24 cellular contexts compared by ENCODE assay signal in the genomic region with DNA sequence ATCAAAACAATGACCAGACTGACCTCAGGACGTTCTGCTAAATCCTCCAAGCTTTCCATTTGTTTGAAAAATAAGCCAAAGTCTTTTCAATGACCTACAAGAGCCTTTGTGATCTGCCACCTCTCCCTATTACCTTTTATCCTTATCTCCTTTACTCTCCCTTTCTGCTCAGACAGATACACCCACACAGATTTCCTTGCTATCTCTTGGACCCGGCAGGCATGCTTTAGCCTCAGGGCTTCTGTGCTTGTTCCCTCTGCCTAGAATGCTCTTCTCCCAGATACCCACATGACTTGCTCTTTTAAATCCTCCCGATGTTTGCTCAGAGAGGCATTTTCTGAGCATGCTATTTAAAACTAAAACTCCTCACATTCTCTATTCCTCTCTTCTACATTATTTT. TPM values are rescaled to one million over a fixed set of nuclear protein-coding genes. Genes with fewer than 3 reads are reported as not detected.
"Had no signal": no experiment of that assay in that cellular context is flagged by ENCODE, and none has a peak within 500 bp of the region (broad histone marks: within the 10 kb centered on the region; RNA-seq: fewer than 3 reads in every experiment).

No MANE protein-coding gene starts in this region.

- H3K27ac Mint-ChIP-seq: activated naive CD4-positive, alpha-beta T cell treated with anti-CD3 and anti-CD28 coated beads, Interleukin-2, amount 10 ng/mL, durations not matched to agents 7 days and 5 days; activated naive CD8-positive, alpha-beta T cell treated with anti-CD3 and anti-CD28 coated beads, Interleukin-2, amount 50 U/mL, for 24 hours; endodermal cell; mesothelial cell of epicardium; nephron; stimulated activated naive B cell treated with anti-CD40 and anti-IgM and Interleukin-4, amounts not matched to agents 10 μg/mL and 1 μg/mL and 100 μg/mL, for 72 hours had no signal

- ATAC-seq: activated naive CD8-positive, alpha-beta T cell treated with anti-CD3 and anti-CD28 coated beads, Interleukin-2, amount 50 U/mL, for 24 hours; activated T-cell treated with anti-CD3 and anti-CD28 coated beads, Interleukin-2, amount 50 U/mL, for 4 hours; lower lobe of right lung; stimulated activated naive B cell treated with anti-CD40 and anti-IgM and Interleukin-4, amounts not matched to agents 10 μg/mL and 1 μg/mL and 100 μg/mL, for 72 hours had no signal

- H3K9me3 Mint-ChIP-seq: activated naive CD8-positive, alpha-beta T cell treated with anti-CD3 and anti-CD28 coated beads, Interleukin-2, amount 50 U/mL, for 24 hours; activated T-cell treated with anti-CD3 and anti-CD28 coated beads, Interleukin-2, amount 50 U/mL, for 4 hours; mesothelial cell of epicardium; nephron; stimulated activated naive B cell treated with anti-CD40 and anti-IgM and Interleukin-4, amounts not matched to agents 10 μg/mL and 1 μg/mL and 100 μg/mL, for 72 hours had no signal

- H3K4me3 ChIP-seq: dorsolateral prefrontal cortex, lower lobe of right lung, thyroid gland, uterus had no signal

- H3K27ac ChIP-seq: brain microvascular endothelial cell, epithelial cell of prostate, lower lobe of right lung, thyroid gland, uterus had no signal

- H3K4me3 Mint-ChIP-seq: activated naive CD4-positive, alpha-beta T cell treated with anti-CD3 and anti-CD28 coated beads, Interleukin-2, amount 10 ng/mL, durations not matched to agents 7 days and 5 days; activated naive CD8-positive, alpha-beta T cell treated with anti-CD3 and anti-CD28 coated beads, Interleukin-2, amount 50 U/mL, for 24 hours; activated T-cell treated with anti-CD3 and anti-CD28 coated beads, Interleukin-2, amount 50 U/mL, for 4 hours; endodermal cell; mesothelial cell of epicardium; nephron; stimulated activated naive B cell treated with anti-CD40 and anti-IgM and Interleukin-4, amounts not matched to agents 10 μg/mL and 1 μg/mL and 100 μg/mL, for 72 hours had no signal

- FAIRE-seq: colon, keratinocyte had no signal

- H3K27me3 Mint-ChIP-seq: activated naive CD4-positive, alpha-beta T cell treated with anti-CD3 and anti-CD28 coated beads, Interleukin-2, amount 10 ng/mL, durations not matched to agents 7 days and 5 days; activated naive CD8-positive, alpha-beta T cell treated with anti-CD3 and anti-CD28 coated beads, Interleukin-2, amount 50 U/mL, for 24 hours; stimulated activated naive B cell treated with anti-CD40 and anti-IgM and Interleukin-4, amounts not matched to agents 10 μg/mL and 1 μg/mL and 100 μg/mL, for 72 hours had no signal

- H3K9me3 ChIP-seq: lower lobe of right lung, thyroid gland, uterus had no signal

- H3K27me3 ChIP-seq: brain microvascular endothelial cell, dorsolateral prefrontal cortex, thyroid gland, uterus had no signal

- H3K4me1 ChIP-seq: lower lobe of right lung, thyroid gland, uterus had no signal

- H3K4me1 Mint-ChIP-seq: activated naive CD4-positive, alpha-beta T cell treated with anti-CD3 and anti-CD28 coated beads, Interleukin-2, amount 10 ng/mL, durations not matched to agents 7 days and 5 days; activated naive CD8-positive, alpha-beta T cell treated with anti-CD3 and anti-CD28 coated beads, Interleukin-2, amount 50 U/mL, for 24 hours; endodermal cell; nephron; stimulated activated naive B cell treated with anti-CD40 and anti-IgM and Interleukin-4, amounts not matched to agents 10 μg/mL and 1 μg/mL and 100 μg/mL, for 72 hours had no signal

- H3K36me3 Mint-ChIP-seq: activated naive CD4-positive, alpha-beta T cell treated with anti-CD3 and anti-CD28 coated beads, Interleukin-2, amount 10 ng/mL, durations not matched to agents 7 days and 5 days; mesothelial cell of epicardium; stimulated activated naive B cell treated with anti-CD40 and anti-IgM and Interleukin-4, amounts not matched to agents 10 μg/mL and 1 μg/mL and 100 μg/mL, for 72 hours had no signal

- H3K36me3 ChIP-seq: brain microvascular endothelial cell, lower lobe of right lung, thyroid gland, uterus had no signal

- DNase-seq: activated CD4-positive, alpha-beta T cell treated with anti-CD3 and anti-CD28 coated beads, Interleukin-2, amount 50 U/mL, for 1 hour; activated CD4-positive, CD25-positive, alpha-beta regulatory T cell treated with anti-CD3 and anti-CD28 coated beads, Interleukin-2, amount 50 U/mL, for 72 hours; activated CD8-positive, alpha-beta memory T cell treated with anti-CD3 and anti-CD28 coated beads, Interleukin-2, amount 50 U/mL, for 4 hours; activated naive CD4-positive, alpha-beta T cell treated with anti-CD3 and anti-CD28 coated beads, Interleukin-2, amount 10 ng/mL, durations not matched to agents 7 days and 5 days; activated naive CD8-positive, alpha-beta T cell treated with anti-CD3 and anti-CD28 coated beads, Interleukin-2, amount 50 U/mL, for 24 hours; activated T-cell treated with anti-CD3 and anti-CD28 coated beads, Interleukin-2, amount 50 U/mL, for 4 hours; aorta; brain microvascular endothelial cell; central memory CD4-positive, alpha-beta T cell; dorsolateral prefrontal cortex; endodermal cell; lower lobe of right lung; nucleus accumbens; posterior cingulate gyrus; stimulated activated naive B cell treated with anti-CD40 and anti-IgM and Interleukin-4, amounts not matched to agents 10 μg/mL and 1 μg/mL and 100 μg/mL, for 72 hours; T-helper 2 cell; thyroid gland; uterus had no signal

RNA-seq across cellular contexts. Expression of a gene that starts 8.9 kb away (rescaled TPM):
- total RNA-seq: glomerular endothelial cell had no signal
